10 cellular contexts compared by ENCODE assay signal in genomic region chr3:12046406-12046805, GRCh38. TPM values are rescaled to one million over a fixed set of nuclear protein-coding genes. Genes with fewer than 3 reads are reported as not detected.
A peak's percentile ranks its signal among the peaks of the same experiment; 100 is the strongest.
DNase-seq lines count a peak whose midpoint lies in the region; ATAC-seq, FAIRE-seq and TF ChIP-seq lines count a peak whose summit lies in the region.
"Had no signal": no experiment of that assay in that cellular context is flagged by ENCODE, and none has a peak within 500 bp of the region (broad histone marks: within the 10 kb centered on the region; RNA-seq: fewer than 3 reads in every experiment).

No MANE protein-coding gene starts in this region.

- H3K27ac ChIP-seq in K562 (ENCODE audit: extremely low read depth, low read depth, low read length), result no peak overlapping the region
- no peak overlapping the region for H3K27ac ChIP-seq in tibial artery

- POLR2A ChIA-PET in K562 (lab: Yijun Ruan, JAX), result no interaction called here

- 0 out of 5 replicates have a peak, but pooled peaks cover 0 to under 1% of the 10 kb centered on the region in 2 experiments for H3K27me3 ChIP-seq in K562 (ENCODE audit: control insufficient read depth in 2 of 2, insufficient read depth in 2 of 2, low read length in 2 of 2)
- no peaks in the 10 kb centered on the region for H3K27me3 ChIP-seq in tibial artery

- H3K9me3 ChIP-seq in K562 (replicated peaks; ENCODE audit: control insufficient read depth, insufficient read depth, low read depth, low read length) (no peaks in the 10 kb centered on the region), tibial artery (no peaks in the 10 kb centered on the region)

- peak in 2 of 3 experiments; percentile 33 to 53; a peak in 3 of 6 replicates for TF ChIP-seq CTCF in K562 (IDR thresholded peaks at IDR 0.05 in 2 of 3, conservative IDR thresholded peaks at IDR 0.05 in 1 of 3; ENCODE audit: insufficient read depth in 2 of 3, low read depth in 1 of 3, low read length in 3 of 3)
- TF ChIP-seq CTCF in neural crest cell (conservative IDR thresholded peaks at IDR 0.05), result peak; percentile 62
- no peak for TF ChIP-seq CTCF in tibial artery (IDR thresholded peaks at IDR 0.05)

- TF ChIP-seq RAD21 in K562 (CRISPR knock-in tag; conservative IDR thresholded peaks at IDR 0.05 in 1 of 2, IDR thresholded peaks at IDR 0.05 in 1 of 2), result peak; percentile 55 to 65; a peak in 3 of 4 replicates

- no peak overlapping the region for H3K4me3 Mint-ChIP-seq in neural crest cell
- H3K4me3 Mint-ChIP-seq: naive B cell had no signal

- H3K4me2 ChIP-seq in K562 (ENCODE audit: insufficient read depth, low read length), result no peak overlapping the region

- no peaks in the 10 kb centered on the region for H3K9me1 ChIP-seq in K562 (ENCODE audit: control insufficient read depth, insufficient read depth, low read length)

- in situ Hi-C loops in K562 (cut with MboI), result no loop called here

- no peak for TF ChIP-seq POLR2A in K562 (conservative IDR thresholded peaks at IDR 0.05)

- H3K4me1 Mint-ChIP-seq in neural crest cell, result no peaks in the 10 kb centered on the region
- H3K4me1 Mint-ChIP-seq: naive B cell had no signal

- TF ChIP-seq EP300 in K562 (IDR thresholded peaks at IDR 0.05; ENCODE audit: low read length), result no peak

- CTCF ChIA-PET in K562 (lab: Yijun Ruan, JAX; ENCODE audit: low intra/inter-chr PET ratio), result no interaction called here

- H3K79me2 ChIP-seq in K562 (ENCODE audit: control insufficient read depth, insufficient read depth, low read length), result no peaks in the 10 kb centered on the region

- H3K27me3 Mint-ChIP-seq in neural crest cell (ENCODE audit: low read depth), result peaks cover 32% of the 10 kb centered on the region

- no peaks in the 10 kb centered on the region for H3K4me1 ChIP-seq in K562 (replicated peaks in 1 of 2; ENCODE audit: control insufficient read depth in 2 of 2, insufficient read depth in 2 of 2, low read length in 2 of 2)
- H3K4me1 ChIP-seq in tibial artery, result no peaks in the 10 kb centered on the region

- H4K20me1 ChIP-seq in K562 (replicated peaks; ENCODE audit: control insufficient read depth, insufficient read depth, low read length), result no peaks in the 10 kb centered on the region

- H3K9ac ChIP-seq in K562 (ENCODE audit: insufficient read depth in 1 of 2, low read depth in 2 of 2, low read length in 2 of 2), result no peak overlapping the region

- H3K36me3 Mint-ChIP-seq in neural crest cell (ENCODE audit: low read depth), result no peaks in the 10 kb centered on the region
- H3K36me3 Mint-ChIP-seq: naive B cell had no signal

- intact Hi-C loops in K562 (cut with micrococcal nuclease), result loop anchor here (5.0 kb wide), 2 partner anchors 104 to 194 kb away; no protein-coding TSS in a partner anchor
- intact Hi-C loops in tibial artery (cut with DNase I; ENCODE audit: low total_unique reads), result no loop called here

- FAIRE-seq in K562 (lab: Jason Lieb, UNC), result no peak
- FAIRE-seq: A204.1 had no signal

- 0% methylated on average over 2 of the region's 2 CpGs for WGBS in K562 (ENCODE audit: insufficient coverage, low coverage, missing lambda C conversion rate)

- peak; percentile 58 for DNase-seq in DMS 273 (lab: John Stamatoyannopoulos, UW; ENCODE audit: unreplicated experiment)
- no peak for DNase-seq in DMS 273 treated with DMSO at 0.1 percent for 48 hours (lab: John Stamatoyannopoulos, UW)
- DNase-seq in NCI-H2107 (lab: John Stamatoyannopoulos, UW), result peak; percentile 4
- no peak for DNase-seq in K562 (ENCODE audit: extremely low read depth in 1 of 4, low spot score in 3 of 4)
- no peak for DNase-seq in neural crest cell (ENCODE audit: low read depth, low spot score)
- no peak for DNase-seq in activated CD8-positive, alpha-beta memory T cell treated with anti-CD3 and anti-CD28 coated beads for 24 hours
- DNase-seq in tibial artery, result no peak
- DNase-seq: naive B cell had no signal

- H2AFZ ChIP-seq in K562 (ENCODE audit: low read depth, low read length), result no peak overlapping the region

- H3K4me3 ChIP-seq in K562 (no peak overlapping the region), tibial artery (no peak overlapping the region)

- H3K36me3 ChIP-seq in K562 (ENCODE audit: control insufficient read depth, insufficient read depth, low read length) (no peaks in the 10 kb centered on the region), tibial artery (no peaks in the 10 kb centered on the region)

- no peak overlapping the region for H3K27ac Mint-ChIP-seq in neural crest cell (ENCODE audit: unreplicated experiment)
- H3K27ac Mint-ChIP-seq: naive B cell had no signal

- no peaks in the 10 kb centered on the region for H3K9me3 Mint-ChIP-seq in neural crest cell
- H3K9me3 Mint-ChIP-seq: naive B cell had no signal

- ATAC-seq in K562 (no peak), GM19023 (IDR thresholded peaks at IDR 0.05; ENCODE audit: unreplicated experiment) (no peak)

- no TSS peak for BruUV-seq in K562 (replicated peaks; lab: Mats Ljungman, UMichigan)

TF ChIP-seq in K562, 482 proteins besides CTCF, POLR2A, EP300 and RAD21:
- TF ChIP-seq NCOR1 (IDR thresholded peaks at IDR 0.05), result no peak

RNA-seq across cellular contexts. Expression of gene SYN2, which starts 42.2 kb away (rescaled TPM):
- total RNA-seq in K562 (2011; cell fraction: chromatin; rRNA removed; ENCODE audit: low replicate concordance), result 0.16 TPM in 1 of 2 replicates, not detected in the other
- not detected in 2 replicates for total RNA-seq in K562 (2011; cell fraction: nucleolus; rRNA removed)
- not detected in 2 replicates for total RNA-seq in K562 (2011; cell fraction: nucleoplasm; rRNA removed)
- total RNA-seq in K562 (2014; rRNA removed) (0.05 TPM in 1 of 2 replicates, not detected in the other), K562 (2014; rRNA removed; fragmentation: Illumina TruSeq; extraction: Trizol) (not detected in 2 replicates), K562 (2015; rRNA removed; fragmentation: Illumina TruSeq; extraction: Trizol) (not detected in 2 replicates), K562 (2021) (0.09 and 0.42 TPM in 2 replicates), neural crest cell (0.96 and 1.2 TPM in 2 replicates)
- polyA plus RNA-seq in K562 (2011; rRNA removed) (not detected in 2 replicates), K562 (2014; fragmentation: Illumina TruSeq; extraction: Trizol) (0.07 TPM in 1 of 2 replicates, not detected in the other), K562 (2014; fragmentation: Nextera tagmentation; extraction: Ambion mirVana) (under 1 TPM; 0.03 to 0.06 TPM), K562 (2014; rRNA removed) (0.09 and 0.11 TPM in 2 replicates)
- polyA plus RNA-seq in K562 (2011; cell fraction: cytosol; rRNA removed), result not detected in 2 replicates
- polyA plus RNA-seq in K562 (2011; cell fraction: nucleus; rRNA removed), result 0.17 TPM in 1 of 2 replicates, not detected in the other
- polyA plus RNA-seq in K562 (2012), result 0.07 and 0.15 TPM in 2 replicates
- polyA minus RNA-seq in K562 (2011; rRNA and poly(A)+ RNA removed), result not detected in 2 replicates
- polyA minus RNA-seq in K562 (2011; cell fraction: cytosol; rRNA and poly(A)+ RNA removed), result not detected in 2 replicates
- polyA minus RNA-seq in K562 (2011; cell fraction: nucleus; rRNA and poly(A)+ RNA removed), result not detected in 2 replicates

Comparison
In these comparisons a context has a peak if more than half of its experiments do, and no peak if none do; other contexts are left out.
1. DNase-seq: peak in DMS 273 (single experiment) and NCI-H2107 (single experiment); none in DMS 273 treated with DMSO at 0.1 percent for 48 hours (single experiment), K562 (0 of 4), neural crest cell (single experiment), activated CD8-positive, alpha-beta memory T cell treated with anti-CD3 and anti-CD28 coated beads for 24 hours (single experiment) and tibial artery (0 of 2).
2. CTCF ChIP-seq: peak in K562 (2 of 3) and neural crest cell (single experiment); none in tibial artery (0 of 2).